ENCODE assay signal across 23 cellular contexts in genomic region chr6:18493421-18493891, GRCh38.
DNase-seq lines count a peak whose midpoint lies in the region; ATAC-seq, FAIRE-seq and TF ChIP-seq lines count a peak whose summit lies in the region.
"Had no signal": no experiment of that assay in that cellular context is flagged by ENCODE, and none has a peak within 500 bp of the region (broad histone marks: within the 10 kb centered on the region; RNA-seq: fewer than 3 reads in every experiment).

No MANE protein-coding gene starts in this region.

- H3K27ac ChIP-seq in lower lobe of right lung, result peak overlapping the region; percentile 57
- H3K27ac ChIP-seq: neutrophil, right atrium auricular region, VCaP had no signal

- peak; percentile 88 for FAIRE-seq in bronchial epithelial cell (lab: Jason Lieb, UNC)
- no peak for FAIRE-seq in D721Med (lab: Jason Lieb, UNC)
- FAIRE-seq: islet of Langerhans, K562 had no signal

- peak overlapping the region; percentile 9 for H3K4me3 Mint-ChIP-seq in type B pancreatic cell
- H3K4me3 Mint-ChIP-seq: activated CD4-positive, alpha-beta memory T cell treated with anti-CD3 and anti-CD28 coated beads, Interleukin-2, amount 10 ng/mL, durations not matched to agents 7 days and 5 days had no signal

- H3K27me3 ChIP-seq in bronchial epithelial cell (ENCODE audit: control insufficient read depth, insufficient read depth, low read length) (no peaks in the 10 kb centered on the region), lower lobe of right lung (ENCODE audit: low read depth) (no peaks in the 10 kb centered on the region)
- H3K27me3 ChIP-seq: neutrophil, right atrium auricular region had no signal

- ATAC-seq in lower lobe of right lung, result peak; percentile 85
- ATAC-seq: K562, Right ventricle myocardium inferior had no signal

- DNase-seq in HT-29 (ENCODE audit: low spot score) (peak; percentile 88), bronchial epithelial cell (ENCODE audit: low read depth) (peak; percentile 58), lower lobe of right lung (no peak), type B pancreatic cell (ENCODE audit: extremely low spot score, unreplicated experiment) (no peak), NCI-H510A (lab: John Stamatoyannopoulos, UW) (no peak), T-helper 2 cell (no peak), D721Med (ENCODE audit: insufficient read length, low spot score) (no peak)
- DNase-seq: activated CD4-positive, alpha-beta memory T cell treated with anti-CD3 and anti-CD28 coated beads, Interleukin-2, amount 10 ng/mL, durations not matched to agents 7 days and 5 days; activated naive CD4-positive, alpha-beta T cell; activated T-cell treated with anti-CD3 and anti-CD28 coated beads, Interleukin-2, amount 50 U/mL, for 1 hour; cerebellar nuclear complex; effector CD4-positive, alpha-beta T cell; EL; NCI-H1930; NCI-H510A treated with DMSO at 0.1 percent for 48 hours; stimulated activated CD4-positive, alpha-beta T cell treated with anti-CD3 and anti-CD28 coated beads, Interleukin-12 subunit alpha, Interleukin-12 subunit beta, amount 100 ng/mL, for 4 hours; T-helper 1 cell had no signal

- H3K4me3 ChIP-seq in bronchial epithelial cell (ENCODE audit: low read depth, low read length), result no peak overlapping the region
- no peak overlapping the region for H3K4me3 ChIP-seq in lower lobe of right lung
- H3K4me3 ChIP-seq: K562, right atrium auricular region had no signal

- TF ChIP-seq CTCF in bronchial epithelial cell (IDR thresholded peaks at IDR 0.05; ENCODE audit: insufficient read depth, low read length, severe bottlenecking) (no peak), lower lobe of right lung (IDR thresholded peaks at IDR 0.05) (no peak), type B pancreatic cell (conservative IDR thresholded peaks at IDR 0.05) (no peak), D721Med (IDR thresholded peaks at IDR 0.05; ENCODE audit: insufficient read depth, missing control alignments) (no peak)

- H3K36me3 ChIP-seq in bronchial epithelial cell (ENCODE audit: control insufficient read depth, insufficient read depth, low read length) (no peaks in the 10 kb centered on the region), lower lobe of right lung (no peaks in the 10 kb centered on the region)
- H3K36me3 ChIP-seq: neutrophil, right atrium auricular region had no signal

- H3K4me1 Mint-ChIP-seq in type B pancreatic cell (ENCODE audit: unreplicated experiment), result peaks cover 21% of the 10 kb centered on the region
- H3K4me1 Mint-ChIP-seq: activated CD4-positive, alpha-beta memory T cell treated with anti-CD3 and anti-CD28 coated beads, Interleukin-2, amount 10 ng/mL, durations not matched to agents 7 days and 5 days had no signal

- no peaks in the 10 kb centered on the region for H3K27me3 Mint-ChIP-seq in type B pancreatic cell

- no peaks in the 10 kb centered on the region for H3K36me3 Mint-ChIP-seq in type B pancreatic cell

- peaks cover 12% of the 10 kb centered on the region for H3K4me1 ChIP-seq in lower lobe of right lung
- H3K4me1 ChIP-seq: right atrium auricular region had no signal

- peaks cover 4% of the 10 kb centered on the region for H3K9me3 Mint-ChIP-seq in type B pancreatic cell
- H3K9me3 Mint-ChIP-seq: activated CD4-positive, alpha-beta memory T cell treated with anti-CD3 and anti-CD28 coated beads, Interleukin-2, amount 10 ng/mL, durations not matched to agents 7 days and 5 days had no signal

- intact Hi-C loops in lower lobe of right lung (cut with DNase I), result no loop called here

- H3K9me3 ChIP-seq in lower lobe of right lung, result no peaks in the 10 kb centered on the region
- H3K9me3 ChIP-seq: neutrophil, right atrium auricular region had no signal

- H3K27ac Mint-ChIP-seq in type B pancreatic cell, result peak overlapping the region; percentile 80
- H3K27ac Mint-ChIP-seq: activated CD4-positive, alpha-beta memory T cell treated with anti-CD3 and anti-CD28 coated beads, Interleukin-2, amount 10 ng/mL, durations not matched to agents 7 days and 5 days had no signal

Comparison
In these comparisons a context has a peak if more than half of its experiments do, and no peak if none do; other contexts are left out.
1. DNase-seq: peak in HT-29 (single experiment) and bronchial epithelial cell (single experiment); none in lower lobe of right lung (single experiment), type B pancreatic cell (single experiment), NCI-H510A (single experiment), T-helper 2 cell (0 of 5) and D721Med (single experiment).